In genomic region chrY:2934048-2934447, GRCh38 we compare ENCODE assay signal across 11 cellular contexts. TPM values are rescaled to one million over a fixed set of nuclear protein-coding genes. Genes with fewer than 3 reads are reported as not detected.
DNase-seq lines count a peak whose midpoint lies in the region; ATAC-seq, FAIRE-seq and TF ChIP-seq lines count a peak whose summit lies in the region.
"Had no signal": no experiment of that assay in that cellular context is flagged by ENCODE, and none has a peak within 500 bp of the region (broad histone marks: within the 10 kb centered on the region; RNA-seq: fewer than 3 reads in every experiment).

No MANE protein-coding gene starts in this region.

- POLR2A ChIA-PET in A549 (lab: Yijun Ruan, JAX): no interaction called here
- POLR2A ChIA-PET in GM10248 (lab: Yijun Ruan, JAX): no interaction called here

- intact Hi-C loops in lower lobe of right lung (cut with DNase I): no loop called here

- H3K4me1 ChIP-seq in A549 (0 out of 3 replicates have a peak, but pooled peaks cover 9% of the 10 kb centered on the region), astrocyte (ENCODE audit: insufficient read depth, low read length) (peaks cover 2% of the 10 kb centered on the region), lower lobe of right lung (peaks cover 4% of the 10 kb centered on the region)

- 82% methylated on average over 11 of the region's 11 CpGs for WGBS in A549 (ENCODE audit: missing lambda C conversion rate)

- peak overlapping the region; percentile 87 for H3K4me3 Mint-ChIP-seq in astrocyte (ENCODE audit: unreplicated experiment)
- H3K4me3 Mint-ChIP-seq: mesothelial cell of epicardium had no signal

- H3K27ac Mint-ChIP-seq in astrocyte (ENCODE audit: unreplicated experiment): peak overlapping the region; percentile 62
- H3K27ac Mint-ChIP-seq: mesothelial cell of epicardium had no signal

- H3K27ac ChIP-seq in A549 (peak overlapping the region; percentile 97 to 99; a peak in 5 of 6 replicates), astrocyte (ENCODE audit: low read depth, low read length) (peak overlapping the region; percentile 98), lower lobe of right lung (peak overlapping the region; percentile 99)

- H4K20me1 ChIP-seq in astrocyte (ENCODE audit: insufficient read depth, low read length): peaks cover 24% of the 10 kb centered on the region

- no peak for FAIRE-seq in A549 (lab: Jason Lieb, UNC)
- no peak for FAIRE-seq in astrocyte (lab: Jason Lieb, UNC)

- no peak for TF ChIP-seq POLR2A in A549 (IDR thresholded peaks at IDR 0.05; ENCODE audit: low read length)

- no peak for TF ChIP-seq CTCF in A549 (IDR thresholded peaks at IDR 0.05)
- TF ChIP-seq CTCF in astrocyte (IDR thresholded peaks at IDR 0.05; ENCODE audit: insufficient read depth, low read depth, low read length): no peak
- no peak for TF ChIP-seq CTCF in lower lobe of right lung (IDR thresholded peaks at IDR 0.05)
- TF ChIP-seq CTCF in GM10248 (IDR thresholded peaks at IDR 0.05; ENCODE audit: control extremely low read depth, extremely low read depth, low read depth, missing control alignments): no peak

- TF ChIP-seq EP300 in A549 (IDR thresholded peaks at IDR 0.05): no peak

- H3K4me2 ChIP-seq in A549 (peak overlapping the region; percentile 80), astrocyte (ENCODE audit: low read length) (peak overlapping the region; percentile 92)

- H3K27me3 Mint-ChIP-seq in astrocyte (ENCODE audit: low read depth, unreplicated experiment): no peaks in the 10 kb centered on the region

- H3K36me3 ChIP-seq in astrocyte (ENCODE audit: insufficient read depth, low read length): no peaks in the 10 kb centered on the region
- H3K36me3 ChIP-seq in lower lobe of right lung: no peaks in the 10 kb centered on the region

- CTCF ChIA-PET in A549 (lab: Yijun Ruan, JAX) (no interaction called here), GM10248 (lab: Yijun Ruan, JAX) (no interaction called here)

- H3K4me3 ChIP-seq in A549 (peak overlapping the region; percentile 64), astrocyte (ENCODE audit: insufficient read depth, low read depth, low read length) (peak overlapping the region; percentile 76), lower lobe of right lung (peak overlapping the region; percentile 61)

- peaks cover 9% of the 10 kb centered on the region for H3K4me1 Mint-ChIP-seq in astrocyte (ENCODE audit: low read depth, unreplicated experiment)
- H3K4me1 Mint-ChIP-seq: mesothelial cell of epicardium had no signal

- H3K9me3 ChIP-seq in A549 (no peaks in the 10 kb centered on the region), astrocyte (ENCODE audit: insufficient read depth, low read depth, low read length) (no peaks in the 10 kb centered on the region), lower lobe of right lung (no peaks in the 10 kb centered on the region)

- H3K79me2 ChIP-seq in astrocyte (ENCODE audit: insufficient read depth, low read length): peaks cover 39% of the 10 kb centered on the region

- no peaks in the 10 kb centered on the region for H3K9me3 Mint-ChIP-seq in astrocyte (ENCODE audit: unreplicated experiment)
- H3K9me3 Mint-ChIP-seq: mesothelial cell of epicardium had no signal

- no peak overlapping the region for H2AFZ ChIP-seq in astrocyte (ENCODE audit: low read depth, low read length)

- peak overlapping the region; percentile 99 for H3K9ac ChIP-seq in astrocyte (ENCODE audit: low read length)

- DNase-seq in A549 (ENCODE audit: low read depth in 1 of 2, low spot score in 1 of 2) (peak in 1 of 2 experiments; percentile 10), HCEC 1CT (peak; percentile 1), astrocyte (ENCODE audit: low read depth) (no peak), lower lobe of right lung (peak; percentile 32), SW 1271 (lab: John Stamatoyannopoulos, UW) (no peak), DMS79 (lab: John Stamatoyannopoulos, UW) (no peak), GM10248 (ENCODE audit: extremely low spot score) (no peak)
- no peak for DNase-seq in stimulated activated CD4-positive, alpha-beta T cell treated with anti-CD3 and anti-CD28 coated beads, Interleukin-2, amount 100 ng/mL, for 48 hours
- DNase-seq: activated T-cell treated with anti-CD3 and anti-CD28 coated beads, Interleukin-2, amount 50 U/mL, for 48 hours; MV-4-11 had no signal

- no peaks in the 10 kb centered on the region for H3K36me3 Mint-ChIP-seq in astrocyte (ENCODE audit: low read depth, unreplicated experiment)
- H3K36me3 Mint-ChIP-seq: mesothelial cell of epicardium had no signal

- TF ChIP-seq RAD21 in A549 (conservative IDR thresholded peaks at IDR 0.05 in 1 of 2, IDR thresholded peaks at IDR 0.05 in 1 of 2): no peak

- no peak for ATAC-seq in A549
- no peak for ATAC-seq in lower lobe of right lung

- H3K27me3 ChIP-seq in astrocyte (ENCODE audit: insufficient read depth, low read length) (no peaks in the 10 kb centered on the region), lower lobe of right lung (ENCODE audit: low read depth) (no peaks in the 10 kb centered on the region)

TF ChIP-seq in A549, 52 proteins besides CTCF, POLR2A, EP300 and RAD21:
- TF ChIP-seq ZNF302 (CRISPR knock-in tag; IDR thresholded peaks at IDR 0.05) (no peak), RCOR1 (IDR thresholded peaks at IDR 0.05; ENCODE audit: low read depth, low read length) (no peak), RFX5 (IDR thresholded peaks at IDR 0.05) (no peak), HDAC2 (IDR thresholded peaks at IDR 0.05) (no peak), MYC (IDR thresholded peaks at IDR 0.05; ENCODE audit: borderline replicate concordance, low read length) (no peak), FOSB (CRISPR knock-in tag; IDR thresholded peaks at IDR 0.05) (no peak), CHD2 (IDR thresholded peaks at IDR 0.05; ENCODE audit: low read length, partially characterized antibody) (no peak), CHD4 (IDR thresholded peaks at IDR 0.05; ENCODE audit: borderline replicate concordance) (no peak), NPAS2 (CRISPR knock-in tag; IDR thresholded peaks at IDR 0.05; ENCODE audit: borderline replicate concordance) (no peak), JUNB (IDR thresholded peaks at IDR 0.05) (no peak), RNF2 (IDR thresholded peaks at IDR 0.05; ENCODE audit: borderline replicate concordance, low read depth) (no peak), TFCP2L1 (CRISPR knock-in tag; IDR thresholded peaks at IDR 0.05) (no peak), HEYL (CRISPR knock-in tag; IDR thresholded peaks at IDR 0.05) (no peak), CBX8 (IDR thresholded peaks at IDR 0.05) (no peak), HOXA7 (CRISPR knock-in tag; IDR thresholded peaks at IDR 0.05) (no peak), HOXB5 (CRISPR knock-in tag; IDR thresholded peaks at IDR 0.05) (no peak)
- TF ChIP-seq, protein P1, sequence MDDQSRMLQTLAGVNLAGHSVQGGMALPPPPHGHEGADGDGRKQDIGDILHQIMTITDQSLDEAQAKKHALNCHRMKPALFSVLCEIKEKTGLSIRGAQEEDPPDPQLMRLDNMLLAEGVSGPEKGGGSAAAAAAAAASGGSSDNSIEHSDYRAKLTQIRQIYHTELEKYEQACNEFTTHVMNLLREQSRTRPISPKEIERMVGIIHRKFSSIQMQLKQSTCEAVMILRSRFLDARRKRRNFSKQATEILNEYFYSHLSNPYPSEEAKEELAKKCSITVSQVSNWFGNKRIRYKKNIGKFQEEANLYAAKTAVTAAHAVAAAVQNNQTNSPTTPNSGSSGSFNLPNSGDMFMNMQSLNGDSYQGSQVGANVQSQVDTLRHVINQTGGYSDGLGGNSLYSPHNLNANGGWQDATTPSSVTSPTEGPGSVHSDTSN (IDR thresholded peaks at IDR 0.05): no peak
- TF ChIP-seq, protein P2, sequence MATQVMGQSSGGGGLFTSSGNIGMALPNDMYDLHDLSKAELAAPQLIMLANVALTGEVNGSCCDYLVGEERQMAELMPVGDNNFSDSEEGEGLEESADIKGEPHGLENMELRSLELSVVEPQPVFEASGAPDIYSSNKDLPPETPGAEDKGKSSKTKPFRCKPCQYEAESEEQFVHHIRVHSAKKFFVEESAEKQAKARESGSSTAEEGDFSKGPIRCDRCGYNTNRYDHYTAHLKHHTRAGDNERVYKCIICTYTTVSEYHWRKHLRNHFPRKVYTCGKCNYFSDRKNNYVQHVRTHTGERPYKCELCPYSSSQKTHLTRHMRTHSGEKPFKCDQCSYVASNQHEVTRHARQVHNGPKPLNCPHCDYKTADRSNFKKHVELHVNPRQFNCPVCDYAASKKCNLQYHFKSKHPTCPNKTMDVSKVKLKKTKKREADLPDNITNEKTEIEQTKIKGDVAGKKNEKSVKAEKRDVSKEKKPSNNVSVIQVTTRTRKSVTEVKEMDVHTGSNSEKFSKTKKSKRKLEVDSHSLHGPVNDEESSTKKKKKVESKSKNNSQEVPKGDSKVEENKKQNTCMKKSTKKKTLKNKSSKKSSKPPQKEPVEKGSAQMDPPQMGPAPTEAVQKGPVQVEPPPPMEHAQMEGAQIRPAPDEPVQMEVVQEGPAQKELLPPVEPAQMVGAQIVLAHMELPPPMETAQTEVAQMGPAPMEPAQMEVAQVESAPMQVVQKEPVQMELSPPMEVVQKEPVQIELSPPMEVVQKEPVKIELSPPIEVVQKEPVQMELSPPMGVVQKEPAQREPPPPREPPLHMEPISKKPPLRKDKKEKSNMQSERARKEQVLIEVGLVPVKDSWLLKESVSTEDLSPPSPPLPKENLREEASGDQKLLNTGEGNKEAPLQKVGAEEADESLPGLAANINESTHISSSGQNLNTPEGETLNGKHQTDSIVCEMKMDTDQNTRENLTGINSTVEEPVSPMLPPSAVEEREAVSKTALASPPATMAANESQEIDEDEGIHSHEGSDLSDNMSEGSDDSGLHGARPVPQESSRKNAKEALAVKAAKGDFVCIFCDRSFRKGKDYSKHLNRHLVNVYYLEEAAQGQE (IDR thresholded peaks at IDR 0.05): no peak

RNA-seq across cellular contexts. Expression of gene ZFY, which starts 1.1 kb away (rescaled TPM):
- polyA plus RNA-seq in A549 (2011; rRNA removed): 8.6 and 11.3 TPM in 2 replicates
- 1.5 and 2.1 TPM in 2 replicates for polyA plus RNA-seq in A549 (2012; cell fraction: cytosol; rRNA removed)
- 1.7 TPM in 2 replicates for polyA plus RNA-seq in A549 (2012; cell fraction: nucleus; rRNA removed)
- 3.0 to 3.2 TPM (median 3.1 TPM) in 3 replicates for polyA plus RNA-seq in A549 (2017; fragmentation: RNase III; extraction: RNeasy Plus Mini Kit Qiagen cat#74134 plus additional on column Dnase treatment)
- 11.5 and 12.8 TPM in 2 replicates for polyA minus RNA-seq in A549 (2011; rRNA and poly(A)+ RNA removed)
- 12.9 and 16.8 TPM in 2 replicates for total RNA-seq in astrocyte
- 21.2 TPM for total RNA-seq in lower lobe of right lung
- total RNA-seq: mesothelial cell of epicardium had no signal

Comparison
In these comparisons a context has a peak if more than half of its experiments do, and no peak if none do; other contexts are left out.
1. DNase-seq: peak in HCEC 1CT (single experiment) and lower lobe of right lung (single experiment); none in astrocyte (single experiment), SW 1271 (0 of 2), DMS79 (single experiment), stimulated activated CD4-positive, alpha-beta T cell treated with anti-CD3 and anti-CD28 coated beads, Interleukin-2, amount 100 ng/mL, for 48 hours (0 of 2) and GM10248 (single experiment).
2. Peak in every context shown above with its lines, with median percentiles within 50 percentile points of each other: H3K27ac ChIP-seq and H3K4me3 ChIP-seq.